ENCODE assay signal across 11 cellular contexts in genomic region chr2:64737547-64737946, GRCh38.
DNase-seq lines count a peak whose midpoint lies in the region; ATAC-seq, FAIRE-seq and TF ChIP-seq lines count a peak whose summit lies in the region.
"Had no signal": no experiment of that assay in that cellular context is flagged by ENCODE, and none has a peak within 500 bp of the region (broad histone marks: within the 10 kb centered on the region; RNA-seq: fewer than 3 reads in every experiment).

No MANE protein-coding gene starts in this region.

- H3K27ac ChIP-seq in right atrium auricular region: no peak overlapping the region
- H3K27ac ChIP-seq: right lobe of liver had no signal

- H3K27me3 ChIP-seq in right atrium auricular region: no peaks in the 10 kb centered on the region
- H3K27me3 ChIP-seq: right lobe of liver had no signal

- DNase-seq in GM12865 (ENCODE audit: low read depth) (peak; percentile 71), GM19239 (ENCODE audit: insufficient read length, low spot score) (no peak), astrocyte of the hippocampus (ENCODE audit: low read depth, low spot score) (peak; percentile 24), right atrium auricular region (ENCODE audit: low spot score) (no peak)
- no peak for DNase-seq in stimulated activated CD4-positive, alpha-beta T cell treated with anti-CD3 and anti-CD28 coated beads, Interleukin-15, amount 100 ng/mL, for 24 hours
- DNase-seq: aorta, NCI-H524 treated with DMSO at 0.1 percent for 48 hours, right lobe of liver had no signal

- ATAC-seq in HG03175 (IDR thresholded peaks at IDR 0.05; ENCODE audit: unreplicated experiment) (peak; percentile 60), HG03571 (IDR thresholded peaks at IDR 0.05; ENCODE audit: unreplicated experiment) (no peak), GM21576 (IDR thresholded peaks at IDR 0.05; ENCODE audit: unreplicated experiment) (no peak)
- ATAC-seq: right lobe of liver had no signal

- H3K4me1 ChIP-seq in right atrium auricular region: no peaks in the 10 kb centered on the region

- FAIRE-seq in GM19239 (lab: Jason Lieb, UNC): peak; percentile 71

- no peak overlapping the region for H3K4me3 ChIP-seq in GM12865 (ENCODE audit: low read depth, low read length)
- no peak overlapping the region for H3K4me3 ChIP-seq in right atrium auricular region
- H3K4me3 ChIP-seq: right lobe of liver had no signal

- no peak for TF ChIP-seq CTCF in GM12865 (IDR thresholded peaks at IDR 0.05; ENCODE audit: insufficient read depth, low read depth, low read length, missing control alignments)
- TF ChIP-seq CTCF in right atrium auricular region (IDR thresholded peaks at IDR 0.05): no peak

- H3K9me3 ChIP-seq in right atrium auricular region: no peaks in the 10 kb centered on the region
- H3K9me3 ChIP-seq: right lobe of liver had no signal

- no peaks in the 10 kb centered on the region for H3K36me3 ChIP-seq in right atrium auricular region
- H3K36me3 ChIP-seq: right lobe of liver had no signal

Comparison
In these comparisons a context has a peak if more than half of its experiments do, and no peak if none do; other contexts are left out.
1. DNase-seq: peak in GM12865 (single experiment) and astrocyte of the hippocampus (single experiment); none in GM19239 (single experiment), stimulated activated CD4-positive, alpha-beta T cell treated with anti-CD3 and anti-CD28 coated beads, Interleukin-15, amount 100 ng/mL, for 24 hours (single experiment) and right atrium auricular region (single experiment).